ENCODE assay signal across 25 cellular contexts in genomic region chr2:233428008-233428407, GRCh38.
A peak's percentile ranks its signal among the peaks of the same experiment; 100 is the strongest.
DNase-seq lines count a peak whose midpoint lies in the region; ATAC-seq, FAIRE-seq and TF ChIP-seq lines count a peak whose summit lies in the region.
"Had no signal": no experiment of that assay in that cellular context is flagged by ENCODE, and none has a peak within 500 bp of the region (broad histone marks: within the 10 kb centered on the region; RNA-seq: fewer than 3 reads in every experiment).

No MANE protein-coding gene starts in this region.

- DNase-seq in GM12891 (ENCODE audit: insufficient read length, low spot score) (no peak), ecto neural progenitor cell (ENCODE audit: low spot score) (peak; percentile 14), progenitor cell of endocrine pancreas (ENCODE audit: low spot score, unreplicated experiment) (no peak), NCI-H1436 (lab: John Stamatoyannopoulos, UW) (no peak), SJCRH30 (no peak)
- DNase-seq in effector memory CD8-positive, alpha-beta T cell = no peak
- DNase-seq: activated naive CD4-positive, alpha-beta T cell; body of pancreas; DMS79; HFFc6; MM.1S; NCI-H187 treated with DMSO at 0.1 percent for 48 hours; NCI-H524 treated with DMSO at 0.1 percent for 48 hours; right lobe of liver; stimulated activated CD4-positive, alpha-beta T cell treated with anti-CD3 and anti-CD28 coated beads, Interleukin-1b, Interleukin-23, amount 100 ng/mL, for 48 hours; thyroid gland had no signal

- H3K9me3 Mint-ChIP-seq in progenitor cell of endocrine pancreas (ENCODE audit: low read depth) = no peaks in the 10 kb centered on the region
- no peaks in the 10 kb centered on the region for H3K9me3 Mint-ChIP-seq in effector memory CD8-positive, alpha-beta T cell

- H3K4me1 ChIP-seq in BLaER1 treated with 17β-estradiol and CSF1 and Interleukin-3, amounts not matched to agents 10 nM and 100 nM = peaks cover 31 to 73% (median 53%) of the 10 kb centered on the region in 10 experiments
- peaks cover 12% of the 10 kb centered on the region for H3K4me1 ChIP-seq in SJCRH30
- H3K4me1 ChIP-seq: right lobe of liver had no signal

- H3K27me3 ChIP-seq in BLaER1 treated with 17β-estradiol and CSF1 and Interleukin-3, amounts not matched to agents 10 nM and 100 nM = no peaks in the 10 kb centered on the region
- no peaks in the 10 kb centered on the region for H3K27me3 ChIP-seq in SJCRH30
- H3K27me3 ChIP-seq: body of pancreas, neutrophil, right lobe of liver, thyroid gland had no signal

- no peak overlapping the region for H3K9ac ChIP-seq in BLaER1 treated with 17β-estradiol and CSF1 and Interleukin-3, amounts not matched to agents 10 nM and 100 nM

- no peak overlapping the region for H3K4me3 ChIP-seq in BLaER1 treated with 17β-estradiol and CSF1 and Interleukin-3, amounts not matched to agents 10 nM and 100 nM
- no peak overlapping the region for H3K4me3 ChIP-seq in SJCRH30
- H3K4me3 ChIP-seq: body of pancreas, lung, right lobe of liver, thyroid gland had no signal

- TF ChIP-seq CTCF in progenitor cell of endocrine pancreas (IDR thresholded peaks at IDR 0.05; ENCODE audit: unreplicated experiment) = no peak

- peaks cover 6% of the 10 kb centered on the region for H3K36me3 Mint-ChIP-seq in progenitor cell of endocrine pancreas (ENCODE audit: insufficient read depth)
- H3K36me3 Mint-ChIP-seq in effector memory CD8-positive, alpha-beta T cell (ENCODE audit: insufficient read depth) = peaks cover 26% of the 10 kb centered on the region

- H3K27ac Mint-ChIP-seq in progenitor cell of endocrine pancreas = peak overlapping the region; percentile 47
- H3K27ac Mint-ChIP-seq in effector memory CD8-positive, alpha-beta T cell = peak overlapping the region in 1 of 2 donors; percentile 82
- H3K27ac Mint-ChIP-seq: HFFc6 had no signal

- H3K36me3 ChIP-seq in BLaER1 treated with 17β-estradiol and CSF1 and Interleukin-3, amounts not matched to agents 10 nM and 100 nM = peaks cover 24 to 100% (median 99%) of the 10 kb centered on the region in 11 experiments
- H3K36me3 ChIP-seq in SJCRH30 = peaks cover 3% of the 10 kb centered on the region
- H3K36me3 ChIP-seq: right lobe of liver, thyroid gland had no signal

- H3K27ac ChIP-seq in BLaER1 treated with 17β-estradiol and CSF1 and Interleukin-3, amounts not matched to agents 10 nM and 100 nM = peak overlapping the region in 3 of 11 experiments; percentile 2 to 70 (median 16); a peak in 5 of 22 replicates
- no peak overlapping the region for H3K27ac ChIP-seq in SJCRH30
- H3K27ac ChIP-seq: body of pancreas, epithelial cell of prostate, neutrophil, right lobe of liver, thyroid gland had no signal

- no peak for ATAC-seq in effector memory CD8-positive, alpha-beta T cell (replicated peaks)
- no peak for ATAC-seq in HG03565 (IDR thresholded peaks at IDR 0.05; ENCODE audit: unreplicated experiment)
- ATAC-seq: body of pancreas, HepG2, right lobe of liver had no signal

- no peak for TF ChIP-seq POLR2A in GM12891 (IDR thresholded peaks at IDR 0.05; ENCODE audit: low read depth, low read length)

- H3K9me3 ChIP-seq in BLaER1 treated with 17β-estradiol and CSF1 and Interleukin-3, amounts not matched to agents 10 nM and 100 nM (replicated peaks in 1 of 11) = peaks cover 0 to 41% (median 8%) of the 10 kb centered on the region in 11 experiments; a peak in 14 of 22 replicates
- H3K9me3 ChIP-seq in SJCRH30 (replicated peaks) = no peaks in the 10 kb centered on the region
- H3K9me3 ChIP-seq: body of pancreas, neutrophil, right lobe of liver, thyroid gland had no signal

- peaks cover 26 to 100% (median 100%) of the 10 kb centered on the region in 11 experiments; a peak in 20 of 22 replicates for H4K20me1 ChIP-seq in BLaER1 treated with 17β-estradiol and CSF1 and Interleukin-3, amounts not matched to agents 10 nM and 100 nM

- peak overlapping the region in 7 of 11 experiments; percentile 0 to 37 (median 22); a peak in 7 of 22 replicates for H3K4me2 ChIP-seq in BLaER1 treated with 17β-estradiol and CSF1 and Interleukin-3, amounts not matched to agents 10 nM and 100 nM

- no peaks in the 10 kb centered on the region for H3K4me1 Mint-ChIP-seq in progenitor cell of endocrine pancreas (ENCODE audit: low read depth)
- peaks cover 39 to 40% of the 10 kb centered on the region in 2 donors for H3K4me1 Mint-ChIP-seq in effector memory CD8-positive, alpha-beta T cell (ENCODE audit: low read depth in 2 of 2)

- FAIRE-seq in GM12891 (lab: Jason Lieb, UNC) = peak; percentile 20
- FAIRE-seq: frontal cortex, GM19239, HepG2, TTC549 had no signal

- H3K27me3 Mint-ChIP-seq in progenitor cell of endocrine pancreas = no peaks in the 10 kb centered on the region
- H3K27me3 Mint-ChIP-seq in effector memory CD8-positive, alpha-beta T cell = no peaks in the 10 kb centered on the region

- no peak overlapping the region for H3K4me3 Mint-ChIP-seq in progenitor cell of endocrine pancreas (ENCODE audit: low read depth)
- no peak overlapping the region for H3K4me3 Mint-ChIP-seq in effector memory CD8-positive, alpha-beta T cell
- H3K4me3 Mint-ChIP-seq: HFFc6 had no signal

TF ChIP-seq in GM12891, 5 proteins besides CTCF, POLR2A, EP300 and RAD21:
- TF ChIP-seq POU2F2 (IDR thresholded peaks at IDR 0.05; ENCODE audit: low read depth, low read length) (no peak), TAF1 (IDR thresholded peaks at IDR 0.05; ENCODE audit: low read depth, low read length) (no peak), PAX5 (IDR thresholded peaks at IDR 0.05; ENCODE audit: insufficient read depth, low read length, severe bottlenecking) (no peak), POLR2AphosphoS5 (IDR thresholded peaks at IDR 0.05; ENCODE audit: low read depth, low read length) (no peak), SPI1 (IDR thresholded peaks at IDR 0.05; ENCODE audit: low read depth, low read length) (no peak)
